ENCODE assay signal across 5 cellular contexts in genomic region chr16:1241081-1241480, GRCh38. TPM values are rescaled to one million over a fixed set of nuclear protein-coding genes. Genes with fewer than 3 reads are reported as not detected.
"Had no signal": no experiment of that assay in that cellular context is flagged by ENCODE, and none has a peak within 500 bp of the region (broad histone marks: within the 10 kb centered on the region; RNA-seq: fewer than 3 reads in every experiment).

No MANE protein-coding gene starts in this region.

RNA-seq across cellular contexts. Expression of gene TPSAB1, which starts 0.6 kb away (rescaled TPM):
- total RNA-seq: GM23338, H1, H9, HT-29, IMR-90 had no signal
- polyA plus RNA-seq: GM23338, IMR-90 had no signal

RNA-seq across cellular contexts. Expression of gene TPSB2, which starts 11.1 kb away (rescaled TPM):
- total RNA-seq: GM23338, H1, H9, HT-29, IMR-90 had no signal
- polyA plus RNA-seq: IMR-90 had no signal

RNA-seq across cellular contexts. Expression of gene TPSD1, which starts 14.8 kb away (rescaled TPM):
- total RNA-seq: H1, H9, HT-29, IMR-90 had no signal
- polyA plus RNA-seq: GM23338, IMR-90 had no signal

RNA-seq across cellular contexts. Expression of gene TPSG1, which starts 16.0 kb away (rescaled TPM):
- total RNA-seq: GM23338, H1, H9, IMR-90 had no signal
- polyA plus RNA-seq: H1, IMR-90 had no signal
